Comparison of ENCODE assay signal across 8 cellular contexts in genomic region chr12:48542300-48542928, GRCh38. TPM values are rescaled to one million over a fixed set of nuclear protein-coding genes. Genes with fewer than 3 reads are reported as not detected.
DNase-seq lines count a peak whose midpoint lies in the region; ATAC-seq and TF ChIP-seq lines count a peak whose summit lies in the region.

No MANE protein-coding gene starts in this region.

- peak; percentile 71 for TF ChIP-seq CTCF in fibroblast of the aortic adventitia (IDR thresholded peaks at IDR 0.05; ENCODE audit: insufficient read depth, low read length)

- H3K4me1 Mint-ChIP-seq in activated CD4-positive, alpha-beta memory T cell treated with anti-CD3 and anti-CD28 coated beads for 36 hours (ENCODE audit: low read depth), result peaks cover 11% of the 10 kb centered on the region

- H3K27ac Mint-ChIP-seq in activated CD4-positive, alpha-beta memory T cell treated with anti-CD3 and anti-CD28 coated beads for 36 hours, result no peak overlapping the region

- H3K36me3 Mint-ChIP-seq in activated CD4-positive, alpha-beta memory T cell treated with anti-CD3 and anti-CD28 coated beads for 36 hours, result no peaks in the 10 kb centered on the region

- POLR2A ChIA-PET in activated CD4-positive, alpha-beta memory T cell treated with anti-CD3 and anti-CD28 coated beads for 36 hours (lab: Charles Lee), result no interaction called here

- CTCF ChIA-PET in activated CD4-positive, alpha-beta memory T cell treated with anti-CD3 and anti-CD28 coated beads for 36 hours (lab: Charles Lee), result interaction anchor here (0.7 to 9.6 kb wide), 12 partner anchors 9 to 446 kb away, joined by 3 to 202 read pairs (median 3); partner anchors contain the start of gene OR8S1

- ATAC-seq in HG02840 (IDR thresholded peaks at IDR 0.05; ENCODE audit: low FRiP score, unreplicated experiment), result no peak
- no peak for ATAC-seq in HG02678 (IDR thresholded peaks at IDR 0.05; ENCODE audit: unreplicated experiment)

- H3K9me3 Mint-ChIP-seq in activated CD4-positive, alpha-beta memory T cell treated with anti-CD3 and anti-CD28 coated beads for 36 hours, result no peaks in the 10 kb centered on the region

- H3K4me3 ChIP-seq in fibroblast of the aortic adventitia (ENCODE audit: low read depth, low read length), result no peak overlapping the region

- intact Hi-C loops in activated CD4-positive, alpha-beta memory T cell treated with anti-CD3 and anti-CD28 coated beads for 36 hours (cut with micrococcal nuclease), result loop anchor here (1.0 to 2.0 kb wide), 2 partner anchors 76 to 254 kb away; no protein-coding TSS in a partner anchor

- no peaks in the 10 kb centered on the region for H3K27me3 Mint-ChIP-seq in activated CD4-positive, alpha-beta memory T cell treated with anti-CD3 and anti-CD28 coated beads for 36 hours

- no peak overlapping the region for H3K4me3 Mint-ChIP-seq in activated CD4-positive, alpha-beta memory T cell treated with anti-CD3 and anti-CD28 coated beads for 36 hours

- peak; percentile 42 for DNase-seq in NK-92 treated with Interleukin-12 subunit alpha and Interleukin-12 subunit beta, amount 100 ng/mL, for 24 hours (lab: John Stamatoyannopoulos, UW)
- no peak for DNase-seq in NK-92 (lab: John Stamatoyannopoulos, UW; ENCODE audit: unreplicated experiment)
- DNase-seq in NCI-H1105 (lab: John Stamatoyannopoulos, UW), result peak; percentile 11
- DNase-seq in activated CD4-positive, alpha-beta memory T cell treated with anti-CD3 and anti-CD28 coated beads for 36 hours, result peak; percentile 75
- DNase-seq in fibroblast of the aortic adventitia (ENCODE audit: low read depth), result peak; percentile 27
- DNase-seq in stimulated activated CD4-positive, alpha-beta T cell treated with anti-CD3 and anti-CD28 coated beads, Interleukin-15, amount 100 ng/mL, for 1 hour (ENCODE audit: low read depth in 1 of 2, low spot score in 1 of 2), result peak; percentile 11 to 12

RNA-seq across cellular contexts. Expression of gene OR8S1, which starts 17.0 kb away (rescaled TPM):
- not detected for total RNA-seq in activated CD4-positive, alpha-beta memory T cell treated with anti-CD3 and anti-CD28 coated beads for 36 hours
- total RNA-seq in fibroblast of the aortic adventitia (ENCODE audit: low replicate concordance), result not detected in 2 replicates

RNA-seq across cellular contexts. Expression of gene LALBA, which starts 27.4 kb away (rescaled TPM):
- total RNA-seq in activated CD4-positive, alpha-beta memory T cell treated with anti-CD3 and anti-CD28 coated beads for 36 hours, result not detected
- total RNA-seq in fibroblast of the aortic adventitia (ENCODE audit: low replicate concordance), result not detected in 2 replicates
